In the genomic region with DNA sequence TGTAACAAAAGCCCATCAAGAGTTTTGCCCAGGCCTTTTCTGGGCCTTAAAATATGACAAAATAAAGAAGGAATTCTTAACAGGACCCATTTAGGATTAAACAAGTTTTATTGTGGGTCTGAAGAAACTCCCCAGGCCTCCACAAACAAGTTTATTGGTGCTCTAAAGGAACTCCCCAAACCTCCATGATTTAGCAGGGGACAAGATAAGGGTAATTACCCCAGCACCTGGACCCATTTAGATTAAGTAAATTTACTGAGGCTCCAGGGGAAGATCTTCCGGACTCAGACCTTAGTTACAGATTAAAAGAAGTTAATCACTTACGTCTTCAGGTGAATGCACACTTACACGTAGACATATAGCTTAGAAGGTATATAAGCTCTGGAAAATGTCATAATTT, we compare ENCODE assay signal across 6 cellular contexts. TPM values are rescaled to one million over a fixed set of nuclear protein-coding genes. Genes with fewer than 3 reads are reported as not detected.
"Had no signal": no experiment of that assay in that cellular context is flagged by ENCODE, and none has a peak within 500 bp of the region (broad histone marks: within the 10 kb centered on the region; RNA-seq: fewer than 3 reads in every experiment).

No MANE protein-coding gene starts in this region.

RNA-seq across cellular contexts. Expression of a gene that starts 9.3 kb away (rescaled TPM):
- total RNA-seq: GM23338, H1, H9, HT-29, IMR-90, K562 had no signal
- polyA plus RNA-seq: GM23338, K562 had no signal
